10 cellular contexts compared by ENCODE assay signal in genomic region chr22:41841085-41841712, GRCh38. TPM values are rescaled to one million over a fixed set of nuclear protein-coding genes. Genes with fewer than 3 reads are reported as not detected.
A peak's percentile ranks its signal among the peaks of the same experiment; 100 is the strongest.
DNase-seq lines count a peak whose midpoint lies in the region; ATAC-seq and TF ChIP-seq lines count a peak whose summit lies in the region.
"Had no signal": no experiment of that assay in that cellular context is flagged by ENCODE, and none has a peak within 500 bp of the region (broad histone marks: within the 10 kb centered on the region; RNA-seq: fewer than 3 reads in every experiment).

No MANE protein-coding gene starts in this region.

- no peak overlapping the region for H3K4me3 ChIP-seq in CD8-positive, alpha-beta memory T cell (ENCODE audit: low read length)
- H3K4me3 ChIP-seq in OCI-LY3 (ENCODE audit: low read length) = no peak overlapping the region
- no peak overlapping the region for H3K4me3 ChIP-seq in neural progenitor cell

- no peaks in the 10 kb centered on the region for H3K27me3 Mint-ChIP-seq in CD8-positive, alpha-beta memory T cell
- H3K27me3 Mint-ChIP-seq in neural progenitor cell (ENCODE audit: insufficient read depth, low read depth) = peaks cover 2% of the 10 kb centered on the region
- H3K27me3 Mint-ChIP-seq: CD4-positive, alpha-beta T cell had no signal

- H3K36me3 ChIP-seq in CD8-positive, alpha-beta memory T cell (ENCODE audit: insufficient read depth, low read length) = no peaks in the 10 kb centered on the region
- H3K36me3 ChIP-seq in OCI-LY3 (replicated peaks; ENCODE audit: low read depth, low read length) (peaks cover 76% of the 10 kb centered on the region), neural progenitor cell (peaks cover 3% of the 10 kb centered on the region)

- POLR2A ChIA-PET in CD8-positive, alpha-beta memory T cell (lab: Charles Lee) = no interaction called here

- no peaks in the 10 kb centered on the region for H3K9me3 Mint-ChIP-seq in CD8-positive, alpha-beta memory T cell
- H3K9me3 Mint-ChIP-seq in neural progenitor cell = no peaks in the 10 kb centered on the region
- H3K9me3 Mint-ChIP-seq: CD4-positive, alpha-beta T cell had no signal

- H3K36me3 Mint-ChIP-seq in CD8-positive, alpha-beta memory T cell = peaks cover 0 to 34% (median 8%) of the 10 kb centered on the region in 3 donors
- H3K36me3 Mint-ChIP-seq in neural progenitor cell = peaks cover 50% of the 10 kb centered on the region

- H3F3A ChIP-seq in neural progenitor cell (ENCODE audit: low read depth) = peaks cover 28% of the 10 kb centered on the region

- H3K9me3 ChIP-seq in CD8-positive, alpha-beta memory T cell (ENCODE audit: low read length) = no peaks in the 10 kb centered on the region
- no peaks in the 10 kb centered on the region for H3K9me3 ChIP-seq in OCI-LY3 (ENCODE audit: insufficient read depth, low read length)
- no peaks in the 10 kb centered on the region for H3K9me3 ChIP-seq in neural progenitor cell (ENCODE audit: low read depth)

- H2AFZ ChIP-seq in OCI-LY3 (ENCODE audit: low read depth, low read length) = no peak overlapping the region
- H2AFZ ChIP-seq in neural progenitor cell (replicated peaks) = no peak overlapping the region

- CTCF ChIA-PET in CD8-positive, alpha-beta memory T cell (lab: Charles Lee) = interaction anchor here (1.1 kb wide), 1 partner anchor 16 kb away, joined by 3 read pairs; no protein-coding TSS in a partner anchor

- TF ChIP-seq CTCF in OCI-LY3 (IDR thresholded peaks at IDR 0.05; ENCODE audit: low read depth, low read length) (no peak), neural progenitor cell (IDR thresholded peaks at IDR 0.05) (no peak)

- H3K4me2 ChIP-seq in OCI-LY3 (ENCODE audit: low read length) (no peak overlapping the region), neural progenitor cell (no peak overlapping the region)

- H3K4me1 Mint-ChIP-seq in CD8-positive, alpha-beta memory T cell = peaks cover 49 to 84% (median 80%) of the 10 kb centered on the region in 3 donors
- peaks cover 51% of the 10 kb centered on the region for H3K4me1 Mint-ChIP-seq in neural progenitor cell

- no peaks in the 10 kb centered on the region for H3K27me3 ChIP-seq in CD8-positive, alpha-beta memory T cell (ENCODE audit: insufficient read depth, low read length, poor library complexity, severe bottlenecking)
- no peaks in the 10 kb centered on the region for H3K27me3 ChIP-seq in OCI-LY3 (ENCODE audit: low read depth, low read length)
- no peaks in the 10 kb centered on the region for H3K27me3 ChIP-seq in neural progenitor cell

- H3K4me1 ChIP-seq in CD8-positive, alpha-beta memory T cell (ENCODE audit: insufficient read depth, low read length) = peaks cover 6% of the 10 kb centered on the region
- H3K4me1 ChIP-seq in OCI-LY3 (ENCODE audit: low read length) = peaks cover 39% of the 10 kb centered on the region
- H3K4me1 ChIP-seq in neural progenitor cell = peaks cover 30% of the 10 kb centered on the region

- no peak overlapping the region for H3K4me3 Mint-ChIP-seq in CD8-positive, alpha-beta memory T cell
- no peak overlapping the region for H3K4me3 Mint-ChIP-seq in neural progenitor cell
- H3K4me3 Mint-ChIP-seq: CD4-positive, alpha-beta T cell had no signal

- H3K27ac ChIP-seq in CD8-positive, alpha-beta memory T cell (ENCODE audit: low read depth, low read length) = no peak overlapping the region
- H3K27ac ChIP-seq in OCI-LY3 (ENCODE audit: low read length) (peak overlapping the region; percentile 38; the same call in 1 of the 2 replicates), neural progenitor cell (peak overlapping the region; percentile 86)

- no peak overlapping the region for H3K9ac ChIP-seq in OCI-LY3 (ENCODE audit: low read length)
- H3K9ac ChIP-seq in neural progenitor cell = no peak overlapping the region

- H3K79me2 ChIP-seq in OCI-LY3 (ENCODE audit: low read length) = peaks cover 99% of the 10 kb centered on the region
- H3K79me2 ChIP-seq in neural progenitor cell (ENCODE audit: low read depth) = peaks cover 100% of the 10 kb centered on the region

- H3K27ac Mint-ChIP-seq in CD8-positive, alpha-beta memory T cell = peak overlapping the region in 5 of 8 donors; percentile 35 to 78 (median 59)
- H3K27ac Mint-ChIP-seq in neural progenitor cell = no peak overlapping the region
- H3K27ac Mint-ChIP-seq: CD4-positive, alpha-beta T cell had no signal

- H4K20me1 ChIP-seq in OCI-LY3 (ENCODE audit: insufficient read depth, low read length) (peaks cover 96% of the 10 kb centered on the region), neural progenitor cell (ENCODE audit: low read depth) (peaks cover 93% of the 10 kb centered on the region)

- peak; percentile 17 for ATAC-seq in esophagus mucosa
- no peak for ATAC-seq in HG02642 (IDR thresholded peaks at IDR 0.05; ENCODE audit: poor library complexity, unreplicated experiment)
- ATAC-seq in GM21526 (IDR thresholded peaks at IDR 0.05; ENCODE audit: low FRiP score, unreplicated experiment) = no peak
- ATAC-seq in HG03565 (IDR thresholded peaks at IDR 0.05; ENCODE audit: unreplicated experiment) = no peak

- DNase-seq in CD8-positive, alpha-beta memory T cell = no peak
- no peak for DNase-seq in neural progenitor cell (ENCODE audit: low spot score)
- no peak for DNase-seq in SHP77 treated with DMSO at 0.1 percent for 48 hours (lab: John Stamatoyannopoulos, UW)
- DNase-seq: CD4-positive, alpha-beta T cell; NCI-H2171 had no signal

RNA-seq across cellular contexts. Expression of gene SREBF2, which starts 8.3 kb away (rescaled TPM):
- 10 to 100 TPM; 85.1 to 87.1 TPM for total RNA-seq in CD8-positive, alpha-beta memory T cell
- polyA plus RNA-seq in CD8-positive, alpha-beta memory T cell = 24.5 TPM
- 131 TPM for total RNA-seq in esophagus mucosa
- total RNA-seq in neural progenitor cell (ENCODE audit: low replicate concordance) = 64.0 and 145 TPM in 2 replicates

RNA-seq across cellular contexts. Expression of gene CCDC134, which starts 40.7 kb away (rescaled TPM):
- 10 to 100 TPM; 17.9 to 19.9 TPM for total RNA-seq in CD8-positive, alpha-beta memory T cell
- polyA plus RNA-seq in CD8-positive, alpha-beta memory T cell = 5.5 TPM
- 6.9 TPM for total RNA-seq in esophagus mucosa
- 8.8 and 19.7 TPM in 2 replicates for total RNA-seq in neural progenitor cell (ENCODE audit: low replicate concordance)
